In genomic region chr14:70871863-70872677, GRCh38 we compare ENCODE assay signal across 14 cellular contexts. TPM values are rescaled to one million over a fixed set of nuclear protein-coding genes. Genes with fewer than 3 reads are reported as not detected.
DNase-seq lines count a peak whose midpoint lies in the region; ATAC-seq lines count a peak whose summit lies in the region.
"Had no signal": no experiment of that assay in that cellular context is flagged by ENCODE, and none has a peak within 500 bp of the region (broad histone marks: within the 10 kb centered on the region; RNA-seq: fewer than 3 reads in every experiment).

No MANE protein-coding gene starts in this region.

- CTCF ChIA-PET in activated CD4-positive, alpha-beta T cell treated with anti-CD3 and anti-CD28 coated beads, Interleukin-2, amount 10 ng/mL, durations not matched to agents 7 days and 5 days (lab: Charles Lee) = interaction anchor here (0.5 to 1.7 kb wide), 12 partner anchors 8 to 62 kb away, joined by 3 to 8 read pairs (median 3); partner anchors contain the start of gene PCNX1

- peak; percentile 32 for DNase-seq in activated CD4-positive, alpha-beta T cell treated with anti-CD3 and anti-CD28 coated beads, Interleukin-2, amount 10 ng/mL, durations not matched to agents 7 days and 5 days
- no peak for DNase-seq in activated CD4-positive, alpha-beta T cell treated with anti-CD3 and anti-CD28 coated beads for 48 hours
- DNase-seq in NAMALWA (ENCODE audit: low spot score) (peak; percentile 1), nucleus accumbens (lab: John Stamatoyannopoulos, UW) (no peak), DMS53 (lab: John Stamatoyannopoulos, UW) (no peak)
- no peak for DNase-seq in activated naive CD8-positive, alpha-beta T cell treated with anti-CD3 and anti-CD28 coated beads for 36 hours
- DNase-seq in stimulated activated naive CD4-positive, alpha-beta T cell treated with Interleukin-2 at 50 U/mL for 16 hours (lab: John Stamatoyannopoulos, UW) = peak; percentile 20
- DNase-seq: ACHN, kidney, NCI-H1105 treated with DMSO at 0.1 percent for 48 hours, NCI-H69, SK-N-SH had no signal

- POLR2A ChIA-PET in activated CD4-positive, alpha-beta T cell treated with anti-CD3 and anti-CD28 coated beads, Interleukin-2, amount 10 ng/mL, durations not matched to agents 7 days and 5 days (lab: Charles Lee) = no interaction called here

- H3K9me3 Mint-ChIP-seq in activated CD4-positive, alpha-beta T cell treated with anti-CD3 and anti-CD28 coated beads, Interleukin-2, amount 10 ng/mL, durations not matched to agents 7 days and 5 days = peaks cover 21% of the 10 kb centered on the region
- H3K9me3 Mint-ChIP-seq in activated naive CD8-positive, alpha-beta T cell treated with anti-CD3 and anti-CD28 coated beads for 36 hours = peaks cover 19% of the 10 kb centered on the region

- ATAC-seq in HG03139 (IDR thresholded peaks at IDR 0.05; ENCODE audit: unreplicated experiment) = no peak

- H3K4me1 Mint-ChIP-seq in activated CD4-positive, alpha-beta T cell treated with anti-CD3 and anti-CD28 coated beads, Interleukin-2, amount 10 ng/mL, durations not matched to agents 7 days and 5 days = peaks cover 23% of the 10 kb centered on the region
- peaks cover 15% of the 10 kb centered on the region for H3K4me1 Mint-ChIP-seq in activated naive CD8-positive, alpha-beta T cell treated with anti-CD3 and anti-CD28 coated beads for 36 hours
- H3K4me1 Mint-ChIP-seq: neural progenitor cell had no signal

- peaks cover 22% of the 10 kb centered on the region for H3K36me3 Mint-ChIP-seq in activated CD4-positive, alpha-beta T cell treated with anti-CD3 and anti-CD28 coated beads, Interleukin-2, amount 10 ng/mL, durations not matched to agents 7 days and 5 days (ENCODE audit: low read depth)
- peaks cover 8% of the 10 kb centered on the region for H3K36me3 Mint-ChIP-seq in activated naive CD8-positive, alpha-beta T cell treated with anti-CD3 and anti-CD28 coated beads for 36 hours
- H3K36me3 Mint-ChIP-seq: neural progenitor cell had no signal

- peak overlapping the region; percentile 91 for H3K27ac Mint-ChIP-seq in activated CD4-positive, alpha-beta T cell treated with anti-CD3 and anti-CD28 coated beads, Interleukin-2, amount 10 ng/mL, durations not matched to agents 7 days and 5 days
- peak overlapping the region; percentile 77 for H3K27ac Mint-ChIP-seq in activated naive CD8-positive, alpha-beta T cell treated with anti-CD3 and anti-CD28 coated beads for 36 hours
- H3K27ac Mint-ChIP-seq: neural progenitor cell had no signal

- H3K27me3 Mint-ChIP-seq in activated CD4-positive, alpha-beta T cell treated with anti-CD3 and anti-CD28 coated beads, Interleukin-2, amount 10 ng/mL, durations not matched to agents 7 days and 5 days = no peaks in the 10 kb centered on the region
- H3K27me3 Mint-ChIP-seq in activated naive CD8-positive, alpha-beta T cell treated with anti-CD3 and anti-CD28 coated beads for 36 hours = no peaks in the 10 kb centered on the region

- H3K4me3 Mint-ChIP-seq in activated CD4-positive, alpha-beta T cell treated with anti-CD3 and anti-CD28 coated beads, Interleukin-2, amount 10 ng/mL, durations not matched to agents 7 days and 5 days = peak overlapping the region; percentile 60
- peak overlapping the region; percentile 45 for H3K4me3 Mint-ChIP-seq in activated naive CD8-positive, alpha-beta T cell treated with anti-CD3 and anti-CD28 coated beads for 36 hours
- H3K4me3 Mint-ChIP-seq: neural progenitor cell had no signal

RNA-seq across cellular contexts. Expression of gene PCNX1, which starts 35.2 kb away (rescaled TPM):
- total RNA-seq in activated CD4-positive, alpha-beta T cell treated with anti-CD3 and anti-CD28 coated beads, Interleukin-2, amount 10 ng/mL, durations not matched to agents 7 days and 5 days = 10 to 100 TPM; 56.6 to 72.1 TPM
- total RNA-seq in activated naive CD8-positive, alpha-beta T cell treated with anti-CD3 and anti-CD28 coated beads for 36 hours = 10 to 100 TPM; 31.0 to 37.4 TPM

Comparison
In these comparisons a context has a peak if more than half of its experiments do, and no peak if none do; other contexts are left out.
1. DNase-seq: peak in activated CD4-positive, alpha-beta T cell treated with anti-CD3 and anti-CD28 coated beads, Interleukin-2, amount 10 ng/mL, durations not matched to agents 7 days and 5 days (single experiment), NAMALWA (single experiment) and stimulated activated naive CD4-positive, alpha-beta T cell treated with Interleukin-2 at 50 U/mL for 16 hours (single experiment); none in activated CD4-positive, alpha-beta T cell treated with anti-CD3 and anti-CD28 coated beads for 48 hours (single experiment), activated naive CD8-positive, alpha-beta T cell treated with anti-CD3 and anti-CD28 coated beads for 36 hours (single experiment), nucleus accumbens (0 of 56) and DMS53 (single experiment).